ENCODE assay signal across 13 cellular contexts in genomic region chr1:159752135-159752580, GRCh38. TPM values are rescaled to one million over a fixed set of nuclear protein-coding genes. Genes with fewer than 3 reads are reported as not detected.
DNase-seq lines count a peak whose midpoint lies in the region; ATAC-seq and TF ChIP-seq lines count a peak whose summit lies in the region.
"Had no signal": no experiment of that assay in that cellular context is flagged by ENCODE, and none has a peak within 500 bp of the region (broad histone marks: within the 10 kb centered on the region; RNA-seq: fewer than 3 reads in every experiment).

No MANE protein-coding gene starts in this region.

- H3K27me3 ChIP-seq in ovary (no peaks in the 10 kb centered on the region), PC-3 (ENCODE audit: low read length) (peaks cover 73% of the 10 kb centered on the region)
- H3K27me3 ChIP-seq: neural progenitor cell had no signal

- no peaks in the 10 kb centered on the region for H3F3A ChIP-seq in PC-3 (ENCODE audit: low read length, unreplicated experiment)

- CTCF ChIA-PET in PC-3 (lab: Charles Lee), result no interaction called here

- 14 to 26% (median 22%) methylated on average over 4 of the region's 4 CpGs for WGBS in ovary, 3 donors

- DNase-seq in NCI-H2196 (lab: John Stamatoyannopoulos, UW; ENCODE audit: unreplicated experiment) (peak; percentile 14), NCI-H2196 treated with DMSO at 0.1 percent for 48 hours (lab: John Stamatoyannopoulos, UW; ENCODE audit: unreplicated experiment) (no peak), fibroblast of the aortic adventitia (ENCODE audit: low read depth) (peak; percentile 93), ovary (peak in 3 of 5 donors; percentile 26 to 72 (median 32)), PC-3 (no peak), DMS114 treated with DMSO at 0.1 percent for 48 hours (lab: John Stamatoyannopoulos, UW; ENCODE audit: unreplicated experiment) (no peak), NCI-H1694 treated with DMSO at 0.1 percent for 48 hours (lab: John Stamatoyannopoulos, UW) (no peak), NCI-H2171 treated with DMSO at 0.1 percent for 48 hours (lab: John Stamatoyannopoulos, UW) (no peak)
- DNase-seq: 8988T, hippocampal formation, NCI-H446 treated with DMSO at 0.1 percent for 48 hours had no signal

- TF ChIP-seq CTCF in fibroblast of the aortic adventitia (IDR thresholded peaks at IDR 0.05; ENCODE audit: insufficient read depth, low read length) (no peak), ovary (IDR thresholded peaks at IDR 0.05) (no peak), PC-3 (conservative IDR thresholded peaks at IDR 0.05; ENCODE audit: low read depth, low read length) (no peak)

- no peaks in the 10 kb centered on the region for H3K9me2 ChIP-seq in PC-3 (replicated peaks; ENCODE audit: low read length)

- H3K4me3 ChIP-seq in fibroblast of the aortic adventitia (ENCODE audit: low read depth, low read length) (no peak overlapping the region), ovary (no peak overlapping the region), PC-3 (ENCODE audit: low read length) (no peak overlapping the region)
- H3K4me3 ChIP-seq: neural progenitor cell had no signal

- no peak overlapping the region for H3K4me2 ChIP-seq in PC-3 (ENCODE audit: low read length)
- H3K4me2 ChIP-seq: neural progenitor cell had no signal

- H3K4me1 ChIP-seq in ovary (ENCODE audit: insufficient read depth) (no peaks in the 10 kb centered on the region), PC-3 (ENCODE audit: insufficient read depth, low read length) (no peaks in the 10 kb centered on the region)
- H3K4me1 ChIP-seq: neural progenitor cell had no signal

- no TSS peak for BruUV-seq in PC-3 (replicated peaks; lab: Mats Ljungman, UMichigan)

- intact Hi-C loops in ovary (cut with DNase I) (no loop called here), PC-3 (cut with micrococcal nuclease) (no loop called here)

- ATAC-seq in PC-3, result no peak

- H3K27ac ChIP-seq in ovary (no peak overlapping the region), PC-3 (ENCODE audit: low read length) (no peak overlapping the region)
- H3K27ac ChIP-seq: neural progenitor cell had no signal

- H3K9me3 ChIP-seq in ovary (no peaks in the 10 kb centered on the region), PC-3 (ENCODE audit: low read length) (no peaks in the 10 kb centered on the region)

- POLR2A ChIA-PET in PC-3 (lab: Charles Lee; ENCODE audit: unreplicated experiment), result no interaction called here

- H2AFZ ChIP-seq in PC-3 (ENCODE audit: low read length), result no peak overlapping the region
- H2AFZ ChIP-seq: neural progenitor cell had no signal

- TF ChIP-seq EP300 in ovary (IDR thresholded peaks at IDR 0.05), result peak; percentile 66

- H3K79me2 ChIP-seq in PC-3 (ENCODE audit: low read length), result no peaks in the 10 kb centered on the region

- H4K20me1 ChIP-seq in PC-3 (ENCODE audit: low read length), result no peaks in the 10 kb centered on the region

- H3K36me3 ChIP-seq in ovary, result no peaks in the 10 kb centered on the region
- H3K36me3 ChIP-seq in PC-3 (ENCODE audit: low read depth, low read length), result no peaks in the 10 kb centered on the region
- H3K36me3 ChIP-seq: neural progenitor cell had no signal

- TF ChIP-seq POLR2A in ovary (IDR thresholded peaks at IDR 0.05), result no peak

- H3K9ac ChIP-seq in PC-3 (ENCODE audit: low read length), result no peak overlapping the region
- H3K9ac ChIP-seq: neural progenitor cell had no signal

RNA-seq across cellular contexts. Expression of gene DUSP23, which starts 28.6 kb away (rescaled TPM):
- 10.0 and 27.8 TPM in 2 replicates for total RNA-seq in fibroblast of the aortic adventitia (ENCODE audit: low replicate concordance)
- 100 to 1,000 TPM in 1 of 7 donors, 10 to 100 TPM in 6; 26.9 to 115 (median 37.5) TPM for total RNA-seq in ovary
- polyA plus RNA-seq in ovary, result 10 to 100 TPM; 32.6 to 63.8 TPM
- total RNA-seq in PC-3 (2014; rRNA removed), result 20.4 and 27.6 TPM in 2 replicates

RNA-seq across cellular contexts. Expression of gene CRP, which starts 37.8 kb away (rescaled TPM):
- total RNA-seq in fibroblast of the aortic adventitia (ENCODE audit: low replicate concordance) (not detected in 2 replicates), ovary (1 to 10 TPM in 2 of 7 donors, under 1 TPM in 2, not detected in 3; 0.96 to 1.7 (median 1.2) TPM), PC-3 (2014; rRNA removed) (not detected in 2 replicates)
- polyA plus RNA-seq in ovary, result not detected
- total RNA-seq: SK-MEL-5 had no signal

RNA-seq across cellular contexts. Expression of gene FCRL6, which starts 50.0 kb away (rescaled TPM):
- not detected in 2 replicates for total RNA-seq in fibroblast of the aortic adventitia (ENCODE audit: low replicate concordance)
- under 1 TPM in 5 of 7 donors, not detected in 2; 0.17 to 0.48 (median 0.20) TPM for total RNA-seq in ovary
- 1 to 10 TPM in 1 of 2 donors, under 1 TPM in 1; 0.08 to 2.3 TPM for polyA plus RNA-seq in ovary
- total RNA-seq in PC-3 (2014; rRNA removed), result not detected in 2 replicates
- total RNA-seq: SK-MEL-5 had no signal

Comparison
In these comparisons a context has a peak if more than half of its experiments do, and no peak if none do; other contexts are left out.
1. DNase-seq: peak in NCI-H2196 (single experiment), fibroblast of the aortic adventitia (single experiment) and ovary (3 of 5); none in NCI-H2196 treated with DMSO at 0.1 percent for 48 hours (single experiment), PC-3 (single experiment), DMS114 treated with DMSO at 0.1 percent for 48 hours (single experiment), NCI-H1694 treated with DMSO at 0.1 percent for 48 hours (single experiment) and NCI-H2171 treated with DMSO at 0.1 percent for 48 hours (single experiment).